ENCODE assay signal across 1 cellular context in genomic region chr2:10449481-10449831, GRCh38.
TF ChIP-seq lines count a peak whose summit lies in the region.

No MANE protein-coding gene starts in this region.

TF ChIP-seq in H1, 55 proteins besides CTCF, POLR2A, EP300 and RAD21 (continued from another document):
- TF ChIP-seq CEBPB (IDR thresholded peaks at IDR 0.05; ENCODE audit: low read depth, low read length) = no peak
- TF ChIP-seq FOSL1 (IDR thresholded peaks at IDR 0.05; ENCODE audit: insufficient read depth, low read depth, low read length) = no peak
- TF ChIP-seq BRCA1 (IDR thresholded peaks at IDR 0.05; ENCODE audit: low read depth, low read length) = no peak
- no peak for TF ChIP-seq SIN3A (conservative IDR thresholded peaks at IDR 0.05 in 1 of 2, IDR thresholded peaks at IDR 0.05 in 1 of 2; ENCODE audit: low read depth in 1 of 2, low read length in 2 of 2)
- no peak for TF ChIP-seq TBP (IDR thresholded peaks at IDR 0.05; ENCODE audit: low read depth, low read length)
- TF ChIP-seq ZNF274 (IDR thresholded peaks at IDR 0.05; ENCODE audit: borderline replicate concordance, extremely low read depth, low read length) = no peak
